ENCODE assay signal across 1 cellular context in genomic region chr14:30550335-30550734, GRCh38.
TF ChIP-seq lines count a peak whose summit lies in the region.

No MANE protein-coding gene starts in this region.

TF ChIP-seq in A549, 52 proteins besides CTCF, POLR2A, EP300 and RAD21 (continued from another document):
- TF ChIP-seq FOXS1 (CRISPR knock-in tag; IDR thresholded peaks at IDR 0.05) (no peak), HOXB5 (CRISPR knock-in tag; IDR thresholded peaks at IDR 0.05) (no peak), FOSL2 (IDR thresholded peaks at IDR 0.05) (no peak), FOSL2 (CRISPR knock-in tag; IDR thresholded peaks at IDR 0.05) (no peak), CBX2 (IDR thresholded peaks at IDR 0.05; ENCODE audit: borderline replicate concordance, low read depth) (no peak), KDM5A (IDR thresholded peaks at IDR 0.05) (no peak), HOXA7 (CRISPR knock-in tag; IDR thresholded peaks at IDR 0.05) (no peak), ZC3H11A (IDR thresholded peaks at IDR 0.05) (no peak), ZNF302 (CRISPR knock-in tag; IDR thresholded peaks at IDR 0.05) (no peak)
- TF ChIP-seq, protein P1, sequence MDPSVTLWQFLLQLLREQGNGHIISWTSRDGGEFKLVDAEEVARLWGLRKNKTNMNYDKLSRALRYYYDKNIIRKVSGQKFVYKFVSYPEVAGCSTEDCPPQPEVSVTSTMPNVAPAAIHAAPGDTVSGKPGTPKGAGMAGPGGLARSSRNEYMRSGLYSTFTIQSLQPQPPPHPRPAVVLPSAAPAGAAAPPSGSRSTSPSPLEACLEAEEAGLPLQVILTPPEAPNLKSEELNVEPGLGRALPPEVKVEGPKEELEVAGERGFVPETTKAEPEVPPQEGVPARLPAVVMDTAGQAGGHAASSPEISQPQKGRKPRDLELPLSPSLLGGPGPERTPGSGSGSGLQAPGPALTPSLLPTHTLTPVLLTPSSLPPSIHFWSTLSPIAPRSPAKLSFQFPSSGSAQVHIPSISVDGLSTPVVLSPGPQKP (IDR thresholded peaks at IDR 0.05; ENCODE audit: low read depth, low read length): no peak
- TF ChIP-seq, protein P2, sequence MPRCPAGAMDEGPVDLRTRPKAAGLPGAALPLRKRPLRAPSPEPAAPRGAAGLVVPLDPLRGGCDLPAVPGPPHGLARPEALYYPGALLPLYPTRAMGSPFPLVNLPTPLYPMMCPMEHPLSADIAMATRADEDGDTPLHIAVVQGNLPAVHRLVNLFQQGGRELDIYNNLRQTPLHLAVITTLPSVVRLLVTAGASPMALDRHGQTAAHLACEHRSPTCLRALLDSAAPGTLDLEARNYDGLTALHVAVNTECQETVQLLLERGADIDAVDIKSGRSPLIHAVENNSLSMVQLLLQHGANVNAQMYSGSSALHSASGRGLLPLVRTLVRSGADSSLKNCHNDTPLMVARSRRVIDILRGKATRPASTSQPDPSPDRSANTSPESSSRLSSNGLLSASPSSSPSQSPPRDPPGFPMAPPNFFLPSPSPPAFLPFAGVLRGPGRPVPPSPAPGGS (IDR thresholded peaks at IDR 0.05): no peak
TF ChIP-seq in A549: peak in this region for 0.
